32 cellular contexts compared by ENCODE assay signal in the genomic region with DNA sequence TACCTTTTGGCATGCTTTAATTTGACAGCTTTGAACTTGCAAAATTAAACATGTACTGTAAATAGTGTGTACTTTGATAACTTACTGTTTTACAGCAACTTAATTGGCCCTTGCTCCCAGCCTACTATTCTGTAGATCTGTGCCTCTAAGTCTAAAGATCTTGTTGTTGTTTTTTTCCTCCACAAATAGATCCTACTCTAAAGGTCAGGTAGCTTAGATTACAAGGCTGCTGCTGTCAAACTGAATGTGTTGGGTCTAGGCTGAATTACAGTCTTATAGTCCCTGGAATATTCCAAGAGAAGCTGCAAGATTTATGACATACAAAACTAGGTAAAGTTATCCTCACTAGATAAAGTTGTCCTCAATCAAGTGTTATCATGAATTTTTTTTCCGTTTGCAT.
"Had no signal": no experiment of that assay in that cellular context is flagged by ENCODE, and none has a peak within 500 bp of the region (broad histone marks: within the 10 kb centered on the region; RNA-seq: fewer than 3 reads in every experiment).

No MANE protein-coding gene starts in this region.

- H3K9me3 ChIP-seq: ascending aorta, breast epithelium, colonic mucosa, esophagus muscularis mucosa, gastroesophageal sphincter had no signal

- H3K27ac Mint-ChIP-seq: activated CD4-positive, alpha-beta memory T cell treated with anti-CD3 and anti-CD28 coated beads for 36 hours; activated CD4-positive, alpha-beta T cell treated with anti-CD3 and anti-CD28 coated beads for 36 hours; activated CD4-positive, alpha-beta T cell treated with anti-CD3 and anti-CD28 coated beads, Interleukin-2, amount 10 ng/mL, durations not matched to agents 24 days and 14 days; activated CD8-positive, alpha-beta memory T cell treated with anti-CD3 and anti-CD28 coated beads, Interleukin-2, amount 10 ng/mL, durations not matched to agents 7 days and 5 days; activated CD8-positive, alpha-beta T cell treated with anti-CD3 and anti-CD28 coated beads, Interleukin-2, amount 10 ng/mL, durations not matched to agents 7 days and 5 days; activated naive CD4-positive, alpha-beta T cell treated with anti-CD3 and anti-CD28 coated beads for 36 hours; activated naive CD4-positive, alpha-beta T cell treated with anti-CD3 and anti-CD28 coated beads, Interleukin-2, amount 50 U/mL, for 24 hours; activated naive CD8-positive, alpha-beta T cell treated with anti-CD3 and anti-CD28 coated beads, Interleukin-2, amount 10 ng/mL, durations not matched to agents 7 days and 5 days; activated T-helper 1 cell treated with anti-CD3 and anti-CD28 coated beads, Interleukin-12 subunit alpha, Interleukin-12 subunit beta, Interleukin-2, Interleukin-4 antibody, amounts not matched to agents 30 ng/mL and 10 ng/mL and 1 ng/mL, durations not matched to agents 14 hours and 24 hours and 36 hours; activated T-helper 2 cell treated with anti-CD3 and anti-CD28 coated beads, Interferon-gamma antibody, Interleukin-2, Interleukin-4, amounts not matched to agents 10 μg/mL and 5 μg/mL and 100 μg/mL, durations not matched to agents 14 hours and 24 hours and 36 hours; brain; T-helper 17 cell; T-helper 2 cell treated with Interferon-gamma antibody and Interleukin-4, amounts not matched to agents 5 μg/mL and 100 μg/mL, for 36 hours had no signal

- H3K4me3 ChIP-seq: ascending aorta, breast epithelium, cardiac muscle cell, colonic mucosa, esophagus muscularis mucosa, gastroesophageal sphincter had no signal

- H3K36me3 Mint-ChIP-seq: activated CD4-positive, alpha-beta memory T cell treated with anti-CD3 and anti-CD28 coated beads for 36 hours; brain had no signal

- ATAC-seq: activated CD4-positive, alpha-beta T cell treated with anti-CD3 and anti-CD28 coated beads for 36 hours; activated CD8-positive, alpha-beta memory T cell treated with anti-CD3 and anti-CD28 coated beads, Interleukin-2, amount 10 ng/mL, durations not matched to agents 7 days and 5 days; activated CD8-positive, alpha-beta T cell treated with anti-CD3 and anti-CD28 coated beads, Interleukin-2, amount 10 ng/mL, durations not matched to agents 7 days and 5 days; gastroesophageal sphincter; T-helper 17 cell had no signal

- H3K4me3 Mint-ChIP-seq: activated CD4-positive, alpha-beta memory T cell treated with anti-CD3 and anti-CD28 coated beads for 36 hours; activated CD4-positive, alpha-beta T cell treated with anti-CD3 and anti-CD28 coated beads for 36 hours; activated CD4-positive, alpha-beta T cell treated with anti-CD3 and anti-CD28 coated beads, Interleukin-2, amount 10 ng/mL, durations not matched to agents 24 days and 14 days; activated CD8-positive, alpha-beta memory T cell treated with anti-CD3 and anti-CD28 coated beads, Interleukin-2, amount 10 ng/mL, durations not matched to agents 7 days and 5 days; activated CD8-positive, alpha-beta T cell treated with anti-CD3 and anti-CD28 coated beads, Interleukin-2, amount 10 ng/mL, durations not matched to agents 7 days and 5 days; activated naive CD4-positive, alpha-beta T cell treated with anti-CD3 and anti-CD28 coated beads for 36 hours; activated naive CD4-positive, alpha-beta T cell treated with anti-CD3 and anti-CD28 coated beads, Interleukin-2, amount 50 U/mL, for 24 hours; activated naive CD8-positive, alpha-beta T cell treated with anti-CD3 and anti-CD28 coated beads, Interleukin-2, amount 10 ng/mL, durations not matched to agents 7 days and 5 days; activated T-helper 1 cell treated with anti-CD3 and anti-CD28 coated beads, Interleukin-12 subunit alpha, Interleukin-12 subunit beta, Interleukin-2, Interleukin-4 antibody, amounts not matched to agents 30 ng/mL and 10 ng/mL and 1 ng/mL, durations not matched to agents 14 hours and 24 hours and 36 hours; brain; T-helper 17 cell; T-helper 2 cell treated with Interferon-gamma antibody and Interleukin-4, amounts not matched to agents 5 μg/mL and 100 μg/mL, for 36 hours had no signal

- H3K36me3 ChIP-seq: ascending aorta, breast epithelium, cardiac muscle cell, colonic mucosa, esophagus muscularis mucosa, gastroesophageal sphincter had no signal

- DNase-seq: activated CD4-positive, alpha-beta memory T cell treated with anti-CD3 and anti-CD28 coated beads for 36 hours; activated CD4-positive, alpha-beta T cell treated with anti-CD3 and anti-CD28 coated beads for 36 hours; activated CD4-positive, alpha-beta T cell treated with anti-CD3 and anti-CD28 coated beads, Interleukin-2, amount 10 ng/mL, durations not matched to agents 24 days and 14 days; activated CD4-positive, CD25-positive, alpha-beta regulatory T cell; activated CD4-positive, CD25-positive, alpha-beta regulatory T cell treated with anti-CD3 and anti-CD28 coated beads, Interleukin-2, amount 50 U/mL, for 72 hours; activated CD8-positive, alpha-beta memory T cell treated with anti-CD3 and anti-CD28 coated beads, Interleukin-2, amount 10 ng/mL, durations not matched to agents 7 days and 5 days; activated CD8-positive, alpha-beta memory T cell treated with anti-CD3 and anti-CD28 coated beads, Interleukin-2, amount 50 U/mL, for 4 hours; activated CD8-positive, alpha-beta T cell treated with anti-CD3 and anti-CD28 coated beads, Interleukin-2, amount 10 ng/mL, durations not matched to agents 7 days and 5 days; activated effector memory CD4-positive, alpha-beta T cell treated with anti-CD3 and anti-CD28 coated beads, Interleukin-2, amount 50 U/mL, for 16 hours; activated naive CD4-positive, alpha-beta T cell treated with anti-CD3 and anti-CD28 coated beads for 36 hours; activated naive CD8-positive, alpha-beta T cell treated with anti-CD3 and anti-CD28 coated beads, Interleukin-2, amount 10 ng/mL, durations not matched to agents 7 days and 5 days; activated T-cell treated with anti-CD3 and anti-CD28 coated beads, Interleukin-2, amount 50 U/mL, for 1 hour; activated T-cell treated with anti-CD3 and anti-CD28 coated beads, Interleukin-2, amount 50 U/mL, for 48 hours; central memory CD4-positive, alpha-beta T cell; cerebellar nuclear complex; colonic mucosa; effector CD8-positive, alpha-beta T cell; erythroblast; foreskin keratinocyte; T-helper 1 cell; T-helper 17 cell; T1000 had no signal

- H3K9me3 Mint-ChIP-seq: activated CD4-positive, alpha-beta memory T cell treated with anti-CD3 and anti-CD28 coated beads for 36 hours; activated CD4-positive, alpha-beta T cell treated with anti-CD3 and anti-CD28 coated beads, Interleukin-2, amount 10 ng/mL, durations not matched to agents 24 days and 14 days; activated naive CD4-positive, alpha-beta T cell treated with anti-CD3 and anti-CD28 coated beads for 36 hours; activated naive CD4-positive, alpha-beta T cell treated with anti-CD3 and anti-CD28 coated beads, Interleukin-2, amount 50 U/mL, for 24 hours; activated naive CD8-positive, alpha-beta T cell treated with anti-CD3 and anti-CD28 coated beads, Interleukin-2, amount 10 ng/mL, durations not matched to agents 7 days and 5 days; activated T-helper 1 cell treated with anti-CD3 and anti-CD28 coated beads, Interleukin-12 subunit alpha, Interleukin-12 subunit beta, Interleukin-2, Interleukin-4 antibody, amounts not matched to agents 30 ng/mL and 10 ng/mL and 1 ng/mL, durations not matched to agents 14 hours and 24 hours and 36 hours; activated T-helper 2 cell treated with anti-CD3 and anti-CD28 coated beads, Interferon-gamma antibody, Interleukin-2, Interleukin-4, amounts not matched to agents 10 μg/mL and 5 μg/mL and 100 μg/mL, durations not matched to agents 14 hours and 24 hours and 36 hours; brain; T-helper 2 cell treated with Interferon-gamma antibody and Interleukin-4, amounts not matched to agents 5 μg/mL and 100 μg/mL, for 36 hours had no signal

- H3K27ac ChIP-seq: breast epithelium, cardiac muscle cell, colonic mucosa, esophagus muscularis mucosa, foreskin keratinocyte, gastroesophageal sphincter had no signal

- H3K4me1 Mint-ChIP-seq: activated CD4-positive, alpha-beta T cell treated with anti-CD3 and anti-CD28 coated beads for 36 hours had no signal

- H3K27me3 Mint-ChIP-seq: activated CD4-positive, alpha-beta memory T cell treated with anti-CD3 and anti-CD28 coated beads for 36 hours; activated CD4-positive, alpha-beta T cell treated with anti-CD3 and anti-CD28 coated beads for 36 hours; activated CD4-positive, alpha-beta T cell treated with anti-CD3 and anti-CD28 coated beads, Interleukin-2, amount 10 ng/mL, durations not matched to agents 24 days and 14 days; activated CD8-positive, alpha-beta memory T cell treated with anti-CD3 and anti-CD28 coated beads, Interleukin-2, amount 10 ng/mL, durations not matched to agents 7 days and 5 days; activated naive CD4-positive, alpha-beta T cell treated with anti-CD3 and anti-CD28 coated beads, Interleukin-2, amount 50 U/mL, for 24 hours; activated naive CD8-positive, alpha-beta T cell treated with anti-CD3 and anti-CD28 coated beads, Interleukin-2, amount 10 ng/mL, durations not matched to agents 7 days and 5 days; brain; T-helper 17 cell had no signal

- H3K4me1 ChIP-seq: breast epithelium, colonic mucosa had no signal

- H3K27me3 ChIP-seq: ascending aorta, cardiac muscle cell, colonic mucosa, esophagus muscularis mucosa, foreskin keratinocyte, gastroesophageal sphincter had no signal
